ENCODE assay signal across 1 cellular context in the genomic region with DNA sequence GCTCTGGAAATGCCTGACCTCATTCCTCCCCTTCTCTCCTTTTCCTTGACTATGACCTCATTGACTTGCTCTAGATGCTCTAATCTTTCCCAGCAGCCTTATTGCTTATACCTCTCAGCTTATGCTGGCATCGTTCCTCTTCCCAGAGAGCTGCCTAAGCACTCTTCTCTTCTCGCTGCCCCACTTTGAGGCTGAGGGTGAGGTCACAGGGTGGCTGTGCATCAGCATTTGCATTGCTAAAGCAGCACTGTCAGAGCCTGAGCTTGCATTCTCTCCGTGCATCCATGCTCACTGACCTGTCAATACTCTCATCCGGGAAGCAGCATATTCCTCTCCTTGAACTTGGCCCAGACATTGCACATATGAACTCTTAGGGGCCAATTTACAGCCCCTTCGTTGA.
TF ChIP-seq lines count a peak whose summit lies in the region.

No MANE protein-coding gene starts in this region.

TF ChIP-seq in H1, 55 proteins besides CTCF, POLR2A, EP300 and RAD21:
- TF ChIP-seq SRF (IDR thresholded peaks at IDR 0.05; ENCODE audit: low read depth, low read length): no peak
- no peak for TF ChIP-seq KDM4A (IDR thresholded peaks at IDR 0.05; ENCODE audit: low read depth, low read length, severe bottlenecking)
- TF ChIP-seq TEAD4 (IDR thresholded peaks at IDR 0.05; ENCODE audit: low read depth, low read length): no peak
- 0 out of 2 replicates have a peak, but pooled peaks have one; percentile 19 for TF ChIP-seq CREB1 (IDR thresholded peaks at IDR 0.05)
- TF ChIP-seq YY1 (IDR thresholded peaks at IDR 0.05; ENCODE audit: low read depth, low read length): no peak
- no peak for TF ChIP-seq GTF2F1 (IDR thresholded peaks at IDR 0.05; ENCODE audit: borderline replicate concordance, low read depth, low read length)
